1 cellular context compared by ENCODE assay signal in the genomic region with DNA sequence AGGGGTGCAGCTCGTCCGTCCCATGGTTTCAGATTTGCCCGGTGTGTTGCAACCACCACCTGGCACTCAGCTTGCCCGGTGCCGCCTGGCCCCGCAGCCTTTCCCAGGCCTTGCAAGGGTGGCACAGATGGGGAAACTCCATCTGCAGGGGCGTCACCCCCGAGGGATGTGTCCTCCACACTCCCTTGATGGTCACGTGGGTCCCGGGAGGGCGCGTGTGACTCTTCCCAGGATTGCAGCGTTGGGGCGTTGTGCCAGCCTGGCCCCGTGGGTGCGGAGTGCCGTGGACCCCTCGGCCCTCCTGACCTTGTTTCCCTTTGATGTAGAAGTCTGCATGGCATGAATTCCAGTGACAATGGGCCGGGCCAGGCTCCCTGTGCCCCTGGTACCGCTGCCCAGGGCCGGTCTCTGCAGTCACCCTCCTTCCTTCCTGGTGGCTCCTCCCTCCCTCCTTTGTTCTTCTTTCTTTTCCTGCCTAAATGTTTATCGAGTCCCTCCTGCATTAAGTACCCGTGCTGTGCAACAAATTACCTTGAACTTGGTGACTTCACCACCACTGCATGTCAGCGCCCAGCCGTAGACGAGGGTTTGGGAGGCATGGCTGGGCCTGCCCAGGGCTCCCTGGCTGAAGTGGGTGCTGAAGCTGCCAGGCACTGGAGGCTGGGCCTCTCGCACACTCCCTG.
TF ChIP-seq lines count a peak whose summit lies in the region.

No MANE protein-coding gene starts in this region.

TF ChIP-seq in H1, 55 proteins besides CTCF, POLR2A, EP300 and RAD21:
- TF ChIP-seq JUN (IDR thresholded peaks at IDR 0.05; ENCODE audit: low read depth, low read length) (no peak), CTBP2 (IDR thresholded peaks at IDR 0.05; ENCODE audit: borderline replicate concordance, insufficient read depth, insufficient read length, low read length) (no peak), TBP (IDR thresholded peaks at IDR 0.05; ENCODE audit: low read depth, low read length) (no peak), SUZ12 (IDR thresholded peaks at IDR 0.05; ENCODE audit: low read length) (no peak), RBBP5 (IDR thresholded peaks at IDR 0.05; ENCODE audit: borderline replicate concordance, low read depth, low read length) (no peak), SIRT6 (IDR thresholded peaks at IDR 0.05; ENCODE audit: low read length) (no peak), JUND (IDR thresholded peaks at IDR 0.05; ENCODE audit: low read length) (no peak), BACH1 (IDR thresholded peaks at IDR 0.05; ENCODE audit: low read length) (no peak), CHD1 (IDR thresholded peaks at IDR 0.05; ENCODE audit: low read depth, low read length) (no peak), SIN3A (conservative IDR thresholded peaks at IDR 0.05 in 1 of 2, IDR thresholded peaks at IDR 0.05 in 1 of 2; ENCODE audit: low read depth in 1 of 2, low read length in 2 of 2) (no peak), CEBPB (IDR thresholded peaks at IDR 0.05; ENCODE audit: low read depth, low read length) (no peak), CBX8 (IDR thresholded peaks at IDR 0.05; ENCODE audit: borderline replicate concordance, low read depth, low read length) (no peak)
- TF ChIP-seq, protein P1, sequence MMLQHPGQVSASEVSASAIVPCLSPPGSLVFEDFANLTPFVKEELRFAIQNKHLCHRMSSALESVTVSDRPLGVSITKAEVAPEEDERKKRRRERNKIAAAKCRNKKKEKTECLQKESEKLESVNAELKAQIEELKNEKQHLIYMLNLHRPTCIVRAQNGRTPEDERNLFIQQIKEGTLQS (IDR thresholded peaks at IDR 0.05; ENCODE audit: insufficient read depth, low read depth, low read length), result no peak
